In the genomic region with DNA sequence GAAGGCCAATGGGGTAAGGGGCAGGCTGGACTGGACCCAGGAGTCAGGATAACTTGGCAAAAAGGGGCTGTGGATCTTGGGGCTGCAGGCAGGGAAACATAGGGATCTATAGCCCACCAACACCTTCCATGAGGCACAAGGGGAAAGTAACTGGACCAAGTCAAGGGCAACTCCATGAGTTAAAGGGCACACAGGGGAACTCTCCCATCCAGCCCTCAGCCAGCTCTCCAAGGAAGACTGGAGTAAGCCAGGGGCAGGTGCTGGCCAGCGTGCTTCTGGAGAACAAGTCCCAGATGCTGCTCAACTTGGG, we compare ENCODE assay signal across 1 cellular context.
TF ChIP-seq lines count a peak whose summit lies in the region.

No MANE protein-coding gene starts in this region.

TF ChIP-seq in HCT116, 20 proteins besides CTCF, POLR2A, EP300 and RAD21 (continued from another document):
- TF ChIP-seq, protein P1, sequence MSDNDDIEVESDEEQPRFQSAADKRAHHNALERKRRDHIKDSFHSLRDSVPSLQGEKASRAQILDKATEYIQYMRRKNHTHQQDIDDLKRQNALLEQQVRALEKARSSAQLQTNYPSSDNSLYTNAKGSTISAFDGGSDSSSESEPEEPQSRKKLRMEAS (IDR thresholded peaks at IDR 0.05), result no peak
- TF ChIP-seq YY1 (IDR thresholded peaks at IDR 0.05; ENCODE audit: extremely low read depth, insufficient replicate concordance, low read depth, low read length) (no peak), CBX3 (IDR thresholded peaks at IDR 0.05; ENCODE audit: low read depth) (no peak), EZH2phosphoT487 (IDR thresholded peaks at IDR 0.05; ENCODE audit: borderline replicate concordance) (no peak), SIN3A (IDR thresholded peaks at IDR 0.05; ENCODE audit: low read depth) (no peak), ZFX (IDR thresholded peaks at IDR 0.05) (no peak), CEBPB (IDR thresholded peaks at IDR 0.05; ENCODE audit: low read depth) (no peak), SP1 (IDR thresholded peaks at IDR 0.05; ENCODE audit: low read depth) (no peak), EGR1 (IDR thresholded peaks at IDR 0.05; ENCODE audit: low read depth) (no peak), FOSL1 (IDR thresholded peaks at IDR 0.05; ENCODE audit: low read depth) (no peak)
- TF ChIP-seq, protein P2, sequence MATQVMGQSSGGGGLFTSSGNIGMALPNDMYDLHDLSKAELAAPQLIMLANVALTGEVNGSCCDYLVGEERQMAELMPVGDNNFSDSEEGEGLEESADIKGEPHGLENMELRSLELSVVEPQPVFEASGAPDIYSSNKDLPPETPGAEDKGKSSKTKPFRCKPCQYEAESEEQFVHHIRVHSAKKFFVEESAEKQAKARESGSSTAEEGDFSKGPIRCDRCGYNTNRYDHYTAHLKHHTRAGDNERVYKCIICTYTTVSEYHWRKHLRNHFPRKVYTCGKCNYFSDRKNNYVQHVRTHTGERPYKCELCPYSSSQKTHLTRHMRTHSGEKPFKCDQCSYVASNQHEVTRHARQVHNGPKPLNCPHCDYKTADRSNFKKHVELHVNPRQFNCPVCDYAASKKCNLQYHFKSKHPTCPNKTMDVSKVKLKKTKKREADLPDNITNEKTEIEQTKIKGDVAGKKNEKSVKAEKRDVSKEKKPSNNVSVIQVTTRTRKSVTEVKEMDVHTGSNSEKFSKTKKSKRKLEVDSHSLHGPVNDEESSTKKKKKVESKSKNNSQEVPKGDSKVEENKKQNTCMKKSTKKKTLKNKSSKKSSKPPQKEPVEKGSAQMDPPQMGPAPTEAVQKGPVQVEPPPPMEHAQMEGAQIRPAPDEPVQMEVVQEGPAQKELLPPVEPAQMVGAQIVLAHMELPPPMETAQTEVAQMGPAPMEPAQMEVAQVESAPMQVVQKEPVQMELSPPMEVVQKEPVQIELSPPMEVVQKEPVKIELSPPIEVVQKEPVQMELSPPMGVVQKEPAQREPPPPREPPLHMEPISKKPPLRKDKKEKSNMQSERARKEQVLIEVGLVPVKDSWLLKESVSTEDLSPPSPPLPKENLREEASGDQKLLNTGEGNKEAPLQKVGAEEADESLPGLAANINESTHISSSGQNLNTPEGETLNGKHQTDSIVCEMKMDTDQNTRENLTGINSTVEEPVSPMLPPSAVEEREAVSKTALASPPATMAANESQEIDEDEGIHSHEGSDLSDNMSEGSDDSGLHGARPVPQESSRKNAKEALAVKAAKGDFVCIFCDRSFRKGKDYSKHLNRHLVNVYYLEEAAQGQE (IDR thresholded peaks at IDR 0.05; ENCODE audit: low read depth), result no peak
- TF ChIP-seq, protein P3, sequence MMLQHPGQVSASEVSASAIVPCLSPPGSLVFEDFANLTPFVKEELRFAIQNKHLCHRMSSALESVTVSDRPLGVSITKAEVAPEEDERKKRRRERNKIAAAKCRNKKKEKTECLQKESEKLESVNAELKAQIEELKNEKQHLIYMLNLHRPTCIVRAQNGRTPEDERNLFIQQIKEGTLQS (IDR thresholded peaks at IDR 0.05), result no peak
